Comparison of ENCODE assay signal across 1 cellular context in the genomic region with DNA sequence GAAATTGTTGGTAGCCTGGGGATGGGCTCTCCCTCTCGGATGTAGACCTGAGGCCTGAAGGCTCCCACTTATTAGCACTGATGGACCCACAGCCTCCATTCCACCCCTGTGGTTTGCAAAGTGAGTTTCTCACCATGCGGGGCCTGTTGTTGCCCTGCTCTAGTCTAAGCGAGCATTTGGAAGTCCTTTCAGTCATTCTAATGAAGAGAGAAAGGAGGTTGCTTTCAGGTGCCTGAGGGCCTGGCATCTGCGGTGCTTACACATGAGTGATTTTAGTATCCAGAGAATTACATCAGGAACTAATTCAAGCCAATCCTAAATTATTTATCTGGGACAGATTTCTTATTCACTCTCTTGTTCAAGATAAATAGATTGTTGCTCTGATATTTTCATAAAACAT.
TF ChIP-seq lines count a peak whose summit lies in the region.

No MANE protein-coding gene starts in this region.

TF ChIP-seq in GM23338, 12 proteins besides CTCF, POLR2A, EP300 and RAD21 (continued from another document):
- TF ChIP-seq REST (IDR thresholded peaks at IDR 0.05; ENCODE audit: unreplicated experiment) (no peak), ZNF114 (CRISPR knock-in tag; IDR thresholded peaks at IDR 0.05) (no peak), STAT1 (IDR thresholded peaks at IDR 0.05; ENCODE audit: unreplicated experiment) (no peak), EZH2 (IDR thresholded peaks at IDR 0.05; ENCODE audit: low read depth, unreplicated experiment) (no peak), JUNB (IDR thresholded peaks at IDR 0.05; ENCODE audit: unreplicated experiment) (no peak), EZH2phosphoT487 (IDR thresholded peaks at IDR 0.05; ENCODE audit: unreplicated experiment) (no peak), ZNF462 (CRISPR knock-in tag; IDR thresholded peaks at IDR 0.05) (no peak)
- TF ChIP-seq, protein P1, sequence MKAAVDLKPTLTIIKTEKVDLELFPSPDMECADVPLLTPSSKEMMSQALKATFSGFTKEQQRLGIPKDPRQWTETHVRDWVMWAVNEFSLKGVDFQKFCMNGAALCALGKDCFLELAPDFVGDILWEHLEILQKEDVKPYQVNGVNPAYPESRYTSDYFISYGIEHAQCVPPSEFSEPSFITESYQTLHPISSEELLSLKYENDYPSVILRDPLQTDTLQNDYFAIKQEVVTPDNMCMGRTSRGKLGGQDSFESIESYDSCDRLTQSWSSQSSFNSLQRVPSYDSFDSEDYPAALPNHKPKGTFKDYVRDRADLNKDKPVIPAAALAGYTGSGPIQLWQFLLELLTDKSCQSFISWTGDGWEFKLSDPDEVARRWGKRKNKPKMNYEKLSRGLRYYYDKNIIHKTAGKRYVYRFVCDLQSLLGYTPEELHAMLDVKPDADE (IDR thresholded peaks at IDR 0.05), result no peak
